9 cellular contexts compared by ENCODE assay signal in genomic region chr21:46298083-46298412, GRCh38. TPM values are rescaled to one million over a fixed set of nuclear protein-coding genes. Genes with fewer than 3 reads are reported as not detected.
DNase-seq lines count a peak whose midpoint lies in the region; ATAC-seq and TF ChIP-seq lines count a peak whose summit lies in the region.
"Had no signal": no experiment of that assay in that cellular context is flagged by ENCODE, and none has a peak within 500 bp of the region (broad histone marks: within the 10 kb centered on the region; RNA-seq: fewer than 3 reads in every experiment).

No MANE protein-coding gene starts in this region.

- peak overlapping the region in 1 of 2 donors; percentile 42 for H3K9ac ChIP-seq in duodenal mucosa (ENCODE audit: low read depth in 1 of 2, low read length in 2 of 2)
- H3K9ac ChIP-seq in mucosa of rectum (ENCODE audit: low read depth in 1 of 2, low read length in 2 of 2) = peak overlapping the region in 1 of 2 donors; percentile 57

- WGBS in heart left ventricle, 4 donors = 20 to 31% (median 25%) methylated on average over 18 of the region's 18 CpGs
- WGBS in urinary bladder = 24% methylated on average over 18 of the region's 18 CpGs

- intact Hi-C loops in heart left ventricle (cut with DNase I) = no loop called here
- intact Hi-C loops in Right ventricle myocardium superior (cut with DNase I) = no loop called here

- peaks cover 0 to 36% (median 26%) of the 10 kb centered on the region in 12 donors for H3K4me1 ChIP-seq in heart left ventricle
- peaks cover 0 to 4% of the 10 kb centered on the region in 2 donors for H3K4me1 ChIP-seq in duodenal mucosa (ENCODE audit: control insufficient read depth in 1 of 2, insufficient read depth in 2 of 2, low read length in 2 of 2)
- H3K4me1 ChIP-seq in mucosa of rectum (ENCODE audit: control insufficient read depth in 2 of 2, insufficient read depth in 2 of 2, low read length in 2 of 2) = peaks cover 4 to 6% of the 10 kb centered on the region in 2 donors
- no peaks in the 10 kb centered on the region for H3K4me1 ChIP-seq in urinary bladder (ENCODE audit: insufficient read depth)

- no peak for TF ChIP-seq CTCF in heart left ventricle (IDR thresholded peaks at IDR 0.05)

- peak in 1 of 4 donors; percentile 19 for ATAC-seq in heart left ventricle
- no peak for ATAC-seq in Right ventricle myocardium superior (ENCODE audit: poor library complexity)
- ATAC-seq in GM21367 (IDR thresholded peaks at IDR 0.05; ENCODE audit: unreplicated experiment) = no peak

- H3K4me3 ChIP-seq in heart left ventricle (peak overlapping the region; percentile 10 to 63 (median 55)), duodenal mucosa (ENCODE audit: low read depth in 1 of 2, low read length in 2 of 2) (peak overlapping the region; percentile 54 to 62), mucosa of rectum (ENCODE audit: low read length in 2 of 2) (peak overlapping the region; percentile 45 to 60), urinary bladder (ENCODE audit: low read depth, low read length) (peak overlapping the region; percentile 34)

- H3K27ac ChIP-seq in heart left ventricle = peak overlapping the region; percentile 35 to 89 (median 79)
- H3K27ac ChIP-seq in duodenal mucosa (ENCODE audit: low read depth, low read length) = no peak overlapping the region
- H3K27ac ChIP-seq in mucosa of rectum (ENCODE audit: low read depth in 2 of 2, low read length in 2 of 2) = peak overlapping the region in 1 of 2 donors; percentile 9
- no peak overlapping the region for H3K27ac ChIP-seq in urinary bladder (ENCODE audit: low read depth)

- peaks cover 0 to 10% (median 0%) of the 10 kb centered on the region in 9 donors for H3K36me3 ChIP-seq in heart left ventricle
- H3K36me3 ChIP-seq in duodenal mucosa (ENCODE audit: control insufficient read depth in 1 of 2, insufficient read depth in 2 of 2, low read length in 2 of 2) = peaks cover 0 to 11% of the 10 kb centered on the region in 2 donors
- H3K36me3 ChIP-seq in mucosa of rectum (ENCODE audit: control insufficient read depth in 2 of 2, insufficient read depth in 2 of 2, low read length in 2 of 2) = no peaks in the 10 kb centered on the region
- H3K36me3 ChIP-seq in urinary bladder (ENCODE audit: insufficient read depth) = no peaks in the 10 kb centered on the region

- no peak for DNase-seq in heart left ventricle
- no peak for DNase-seq in Right ventricle myocardium superior
- no peak for DNase-seq in NCI-H1694 (lab: John Stamatoyannopoulos, UW)
- no peak for DNase-seq in activated gamma-delta T cell treated with Interleukin-2 at 50 U/mL for 16 hours
- DNase-seq: midbrain had no signal

- no peak for TF ChIP-seq POLR2A in heart left ventricle (IDR thresholded peaks at IDR 0.05)

- H3K9me3 ChIP-seq in heart left ventricle (no peaks in the 10 kb centered on the region), duodenal mucosa (ENCODE audit: control insufficient read depth in 1 of 2, low read length in 2 of 2) (no peaks in the 10 kb centered on the region), mucosa of rectum (ENCODE audit: control insufficient read depth in 2 of 2, low read length in 2 of 2) (no peaks in the 10 kb centered on the region)

- H3K27me3 ChIP-seq in heart left ventricle (peaks cover 0 to 5% (median 0%) of the 10 kb centered on the region in 9 donors), duodenal mucosa (ENCODE audit: control insufficient read depth in 1 of 2, insufficient read depth in 2 of 2, low read length in 2 of 2) (no peaks in the 10 kb centered on the region), mucosa of rectum (ENCODE audit: control insufficient read depth in 2 of 2, insufficient read depth in 2 of 2, low read length in 2 of 2) (no peaks in the 10 kb centered on the region)

RNA-seq across cellular contexts. Expression of gene YBEY, which starts 11.9 kb away (rescaled TPM):
- 10 to 100 TPM; 11.4 to 28.1 (median 16.0) TPM for total RNA-seq in heart left ventricle
- polyA plus RNA-seq in heart left ventricle = 10 to 100 TPM; 14.7 to 16.5 TPM
- total RNA-seq in Right ventricle myocardium superior = 19.2 TPM
- 10.6 TPM for total RNA-seq in urinary bladder
- polyA plus RNA-seq in urinary bladder = 12.1 TPM

RNA-seq across cellular contexts. Expression of gene MCM3AP, which starts 12.6 kb away (rescaled TPM):
- 10 to 100 TPM; 47.3 to 69.8 (median 56.8) TPM for total RNA-seq in heart left ventricle
- 10 to 100 TPM; 24.5 to 50.9 TPM for polyA plus RNA-seq in heart left ventricle
- 57.0 TPM for total RNA-seq in Right ventricle myocardium superior
- 65.0 TPM for total RNA-seq in urinary bladder
- polyA plus RNA-seq in urinary bladder = 52.9 TPM

RNA-seq across cellular contexts. Expression of gene C21orf58, which starts 25.6 kb away (rescaled TPM):
- total RNA-seq in heart left ventricle (1 to 10 TPM in 6 of 9 donors, under 1 TPM in 3; 0.72 to 4.0 (median 1.3) TPM), Right ventricle myocardium superior (1.0 TPM), urinary bladder (5.2 TPM)
- polyA plus RNA-seq in heart left ventricle (1 to 10 TPM in 1 of 2 donors, under 1 TPM in 1; 0.64 to 1.8 TPM), urinary bladder (1.5 TPM)

RNA-seq across cellular contexts. Expression of gene PCNT, which starts 25.9 kb away (rescaled TPM):
- total RNA-seq in heart left ventricle = 10 to 100 TPM; 23.0 to 73.0 (median 36.7) TPM
- polyA plus RNA-seq in heart left ventricle = 10 to 100 TPM; 17.0 to 40.7 TPM
- total RNA-seq in Right ventricle myocardium superior = 28.9 TPM
- total RNA-seq in urinary bladder = 22.4 TPM
- 15.7 TPM for polyA plus RNA-seq in urinary bladder

Comparison
In these comparisons a context has a peak if more than half of its experiments do, and no peak if none do; other contexts are left out.
1. H3K27ac ChIP-seq: peak in heart left ventricle (12 of 12); none in duodenal mucosa (single experiment) and urinary bladder (single experiment).
2. Peak in every context shown above with its lines, with median percentiles within 50 percentile points of each other: H3K4me3 ChIP-seq.